Comparison of ENCODE assay signal across 8 cellular contexts in the genomic region with DNA sequence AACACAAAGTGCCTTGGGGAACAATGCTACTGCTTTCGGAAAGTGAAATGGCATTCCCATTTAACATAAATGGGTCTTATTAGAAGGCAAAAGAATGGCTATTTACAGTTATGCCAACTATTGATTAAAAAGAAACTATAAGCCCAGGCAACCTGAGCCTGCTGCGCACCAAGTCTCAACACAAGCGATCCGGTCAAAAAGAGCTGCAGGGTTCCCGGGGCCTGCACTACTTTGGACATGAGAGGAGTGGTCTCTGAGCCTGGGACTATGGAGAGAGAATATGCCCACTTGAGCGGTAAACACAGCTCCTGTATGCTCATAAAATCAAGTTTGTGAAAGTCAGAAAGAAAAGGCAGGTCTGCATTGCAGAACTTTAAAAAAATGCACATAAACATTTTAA.
"Had no signal": no experiment of that assay in that cellular context is flagged by ENCODE, and none has a peak within 500 bp of the region (broad histone marks: within the 10 kb centered on the region; RNA-seq: fewer than 3 reads in every experiment).

No MANE protein-coding gene starts in this region.

- ATAC-seq: HepG2, K562 had no signal

- H3K27ac ChIP-seq: HL-60, KMS-11 had no signal

- H3K9ac ChIP-seq: KMS-11 had no signal

- H3K27ac Mint-ChIP-seq: IgD-negative memory B cell had no signal

- H3K4me3 Mint-ChIP-seq: IgD-negative memory B cell had no signal

- DNase-seq: IMR-90, KBM-7, KG1 had no signal

- H3K4me2 ChIP-seq: KMS-11 had no signal

- H3K4me1 Mint-ChIP-seq: IgD-negative memory B cell had no signal

- H3K27me3 Mint-ChIP-seq: IgD-negative memory B cell had no signal

- H3K36me3 Mint-ChIP-seq: IgD-negative memory B cell had no signal

- H3K4me3 ChIP-seq: K562 had no signal
